Comparison of ENCODE assay signal across 10 cellular contexts in the genomic region with DNA sequence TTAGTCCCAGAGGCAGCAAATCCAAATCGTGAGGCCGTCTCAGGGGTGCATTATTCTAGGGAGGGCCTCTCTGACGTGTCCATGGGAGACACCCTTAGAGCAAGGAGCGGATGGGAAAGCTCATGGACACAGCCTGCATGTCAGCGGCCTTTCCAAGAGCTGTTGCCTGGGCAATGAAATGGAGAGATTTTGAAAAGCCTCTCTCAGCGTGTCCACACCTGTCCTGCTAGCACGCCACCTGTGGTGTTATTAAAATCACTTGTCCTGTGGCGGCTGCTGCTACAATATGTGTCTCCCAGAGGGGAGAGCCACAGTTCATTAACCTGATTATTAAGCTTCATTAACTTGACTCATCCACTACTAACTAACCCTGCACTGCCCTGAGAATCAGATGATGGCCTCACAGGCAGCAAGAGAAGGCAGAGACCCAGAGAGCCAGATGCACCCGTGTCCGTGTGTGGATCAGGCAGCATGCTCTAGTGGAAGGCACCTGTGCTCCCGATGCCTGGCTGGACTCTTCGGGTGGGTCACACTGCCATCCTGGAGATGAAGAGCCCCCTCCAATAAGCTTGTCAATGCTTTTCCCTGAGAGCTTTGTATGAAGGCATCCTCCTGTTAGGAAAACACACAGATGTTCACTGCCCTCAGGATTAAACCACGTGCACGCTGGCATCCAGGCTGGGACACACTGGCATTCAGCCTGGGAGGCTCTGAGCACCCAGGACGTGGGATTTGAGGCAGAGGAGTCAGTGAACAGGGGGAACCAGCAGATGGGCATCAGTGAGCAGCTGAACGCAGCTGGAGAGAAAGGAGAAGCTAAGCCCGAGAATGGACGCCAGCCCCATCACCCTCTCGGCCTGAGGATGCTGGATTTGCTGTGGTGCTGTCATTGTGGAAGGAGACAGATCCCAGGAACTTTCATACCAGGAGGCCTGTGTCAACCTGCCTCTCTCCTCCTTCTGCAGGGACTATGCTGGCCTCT.
DNase-seq lines count a peak whose midpoint lies in the region; ATAC-seq, FAIRE-seq and TF ChIP-seq lines count a peak whose summit lies in the region.
"Had no signal": no experiment of that assay in that cellular context is flagged by ENCODE, and none has a peak within 500 bp of the region (broad histone marks: within the 10 kb centered on the region; RNA-seq: fewer than 3 reads in every experiment).

No MANE protein-coding gene starts in this region.

- no peaks in the 10 kb centered on the region for H3K27me3 Mint-ChIP-seq in activated B cell treated with CpG ODN at 0.5 μM for 24 hours

- no peak for FAIRE-seq in pancreas (lab: Jason Lieb, UNC)
- FAIRE-seq: urothelium cell line had no signal

- ATAC-seq in activated B cell treated with CpG ODN at 0.5 μM for 24 hours (ENCODE audit: low read depth): no peak
- ATAC-seq in pancreas: peak in 3 of 4 donors; percentile 17 to 67 (median 62)
- no peak for ATAC-seq in GM21367 (IDR thresholded peaks at IDR 0.05; ENCODE audit: unreplicated experiment)

- CTCF ChIA-PET in activated B cell treated with CpG ODN at 0.5 μM for 24 hours (lab: Charles Lee): interaction anchor here (1.3 kb wide), 1 partner anchor 632 kb away, joined by 4 read pairs; no protein-coding TSS in a partner anchor

- H3K36me3 ChIP-seq in H7 (replicated peaks; ENCODE audit: control insufficient read depth, insufficient read depth, low read length) (no peaks in the 10 kb centered on the region), pancreas (no peaks in the 10 kb centered on the region)

- H3K4me1 ChIP-seq in pancreas: no peaks in the 10 kb centered on the region

- no peak overlapping the region for H3K4me3 Mint-ChIP-seq in activated B cell treated with CpG ODN at 0.5 μM for 24 hours

- intact Hi-C loops in activated B cell treated with CpG ODN at 0.5 μM for 24 hours (cut with micrococcal nuclease): loop anchor here (5.0 kb wide), 1 partner anchor 81 kb away; no protein-coding TSS in a partner anchor
- intact Hi-C loops in pancreas (cut with DNase I): no loop called here

- H3K27me3 ChIP-seq in H7 (ENCODE audit: control insufficient read depth, insufficient read depth, low read length) (peaks cover 7% of the 10 kb centered on the region), pancreas (no peaks in the 10 kb centered on the region)

- peak; percentile 65 for DNase-seq in H7
- peak; percentile 59 for DNase-seq in NCI-H2081 treated with DMSO at 0.1 percent for 48 hours (lab: John Stamatoyannopoulos, UW)
- no peak for DNase-seq in activated B cell treated with CpG ODN at 0.5 μM for 24 hours
- no peak for DNase-seq in pancreas
- DNase-seq in stimulated activated CD4-positive, alpha-beta T cell treated with anti-CD3 and anti-CD28 coated beads, Interleukin-2, amount 100 ng/mL, for 24 hours: no peak
- DNase-seq in cortex of kidney (lab: John Stamatoyannopoulos, UW): no peak
- no peak for DNase-seq in A172 (ENCODE audit: low spot score)
- DNase-seq: activated CD8-positive, alpha-beta memory T cell treated with anti-CD3 and anti-CD28 coated beads, Interleukin-2, amount 50 U/mL, for 4 hours had no signal

- H3K9me3 Mint-ChIP-seq in activated B cell treated with CpG ODN at 0.5 μM for 24 hours: no peaks in the 10 kb centered on the region

- H3K9me3 ChIP-seq in pancreas: no peaks in the 10 kb centered on the region

- TF ChIP-seq CTCF in activated B cell treated with CpG ODN at 0.5 μM for 24 hours (IDR thresholded peaks at IDR 0.05) (no peak), pancreas (IDR thresholded peaks at IDR 0.05) (no peak)

- H3K4me1 Mint-ChIP-seq in activated B cell treated with CpG ODN at 0.5 μM for 24 hours: peaks cover 57% of the 10 kb centered on the region

- no peak overlapping the region for H3K27ac ChIP-seq in pancreas

- H3K27ac Mint-ChIP-seq in activated B cell treated with CpG ODN at 0.5 μM for 24 hours: peak overlapping the region; percentile 59

- POLR2A ChIA-PET in activated B cell treated with CpG ODN at 0.5 μM for 24 hours (lab: Charles Lee): no interaction called here

- H3K4me3 ChIP-seq in H7 (ENCODE audit: insufficient read depth, low read depth, low read length) (no peak overlapping the region), pancreas (no peak overlapping the region)

- no peaks in the 10 kb centered on the region for H3K36me3 Mint-ChIP-seq in activated B cell treated with CpG ODN at 0.5 μM for 24 hours (ENCODE audit: low read depth)

- WGBS in pancreas, 2 donors: 77% methylated on average over 19 of the region's 19 CpGs

Comparison
In these comparisons a context has a peak if more than half of its experiments do, and no peak if none do; other contexts are left out.
1. DNase-seq: peak in H7 (single experiment) and NCI-H2081 treated with DMSO at 0.1 percent for 48 hours (single experiment); none in activated B cell treated with CpG ODN at 0.5 μM for 24 hours (single experiment), pancreas (0 of 6), stimulated activated CD4-positive, alpha-beta T cell treated with anti-CD3 and anti-CD28 coated beads, Interleukin-2, amount 100 ng/mL, for 24 hours (0 of 2), cortex of kidney (single experiment) and A172 (single experiment).
2. ATAC-seq: peak in pancreas (3 of 4); none in activated B cell treated with CpG ODN at 0.5 μM for 24 hours (single experiment) and GM21367 (single experiment).